ENCODE assay signal across 16 cellular contexts in the genomic region with DNA sequence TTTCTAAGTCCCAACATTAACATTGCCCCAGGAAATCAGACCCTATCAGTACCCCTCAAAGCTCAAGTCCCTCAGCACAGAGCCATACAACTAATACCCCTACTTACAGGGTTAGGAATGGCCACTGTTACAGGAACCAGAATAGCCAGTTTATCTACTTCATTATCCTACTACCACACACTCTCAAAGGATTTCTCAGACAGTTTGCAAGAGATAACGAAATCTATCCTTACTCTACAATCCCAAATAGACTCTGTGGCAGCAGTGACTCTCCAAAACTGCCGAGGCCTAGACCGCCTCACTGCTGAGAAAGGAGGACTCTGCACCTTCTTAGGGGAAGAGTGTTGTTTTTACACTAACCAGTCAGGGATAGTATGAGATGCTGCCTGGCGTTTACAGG. TPM values are rescaled to one million over a fixed set of nuclear protein-coding genes. Genes with fewer than 3 reads are reported as not detected.
"Had no signal": no experiment of that assay in that cellular context is flagged by ENCODE, and none has a peak within 500 bp of the region (broad histone marks: within the 10 kb centered on the region; RNA-seq: fewer than 3 reads in every experiment).

No MANE protein-coding gene starts in this region.

RNA-seq across cellular contexts. Expression of a gene that starts 48.2 kb away (rescaled TPM):
- total RNA-seq: natural killer cell, omental fat pad, osteocyte, pancreas, posterior vena cava, prostate gland, pulmonary artery endothelial cell, right atrium auricular region, sciatic nerve, stomach, subcutaneous adipose tissue, tibial nerve, upper lobe of right lung, urinary bladder, uterus had no signal
- polyA plus RNA-seq: neural cell, pancreas, stomach, urinary bladder had no signal
